Comparison of ENCODE assay signal across 7 cellular contexts in the genomic region with DNA sequence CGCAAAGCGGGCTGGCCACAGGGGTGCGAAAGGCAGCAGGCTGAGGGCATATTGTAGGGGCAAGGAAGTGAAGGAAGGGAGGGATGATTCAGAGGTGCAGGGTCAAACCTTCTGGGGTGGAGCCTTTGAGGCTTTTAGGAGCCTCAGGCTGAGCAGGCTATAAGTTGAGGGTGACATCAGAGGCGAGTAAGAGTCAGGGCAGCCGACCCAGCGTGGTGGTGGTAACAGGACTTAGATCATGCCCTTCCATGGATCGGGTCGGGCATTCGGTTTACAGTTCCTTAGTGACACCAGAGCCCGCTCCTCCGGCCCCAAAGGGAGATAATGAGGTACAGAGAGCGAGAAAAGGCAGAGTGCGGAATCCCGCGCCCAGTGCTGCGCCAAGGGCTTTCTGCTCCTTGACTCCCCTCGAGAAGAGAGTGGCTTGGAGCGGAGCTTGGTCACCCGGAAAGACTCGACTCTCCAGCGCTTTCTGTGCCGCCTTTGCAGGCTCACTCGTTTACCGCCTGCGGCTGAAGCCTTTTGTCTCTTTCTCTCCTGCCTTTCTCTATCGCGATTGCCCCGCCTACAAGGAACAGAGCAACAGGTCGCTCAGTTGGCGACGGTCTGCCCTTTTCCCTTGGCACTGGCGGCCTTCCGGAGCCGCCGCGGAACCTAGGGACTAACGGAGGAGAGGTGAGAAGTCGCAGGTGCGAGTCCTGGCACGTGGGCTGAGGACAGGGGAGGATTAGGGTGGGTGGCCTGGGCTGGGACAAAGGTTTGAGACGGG. TPM values are rescaled to one million over a fixed set of nuclear protein-coding genes. Genes with fewer than 3 reads are reported as not detected.
DNase-seq lines count a peak whose midpoint lies in the region; ATAC-seq and TF ChIP-seq lines count a peak whose summit lies in the region.

No MANE protein-coding gene starts in this region.

- peak overlapping the region; percentile 27 for H2AFZ ChIP-seq in trophoblast cell (ENCODE audit: insufficient read depth, low read length, poor library complexity)

- no peak overlapping the region for H2BK120ac ChIP-seq in trophoblast cell (ENCODE audit: insufficient read depth, low read length, poor library complexity)

- H3K4me2 ChIP-seq in trophoblast cell (ENCODE audit: low read length): peak overlapping the region; percentile 63

- H3K27me3 ChIP-seq in esophagus squamous epithelium: peaks cover 7 to 73% (median 20%) of the 10 kb centered on the region in 4 donors
- peaks cover 63% of the 10 kb centered on the region for H3K27me3 ChIP-seq in trophoblast cell (ENCODE audit: insufficient read depth, low read length)
- H3K27me3 ChIP-seq in adrenal gland: peaks cover 39% of the 10 kb centered on the region

- H3K4me1 ChIP-seq in esophagus squamous epithelium (peaks cover 31 to 49% (median 36%) of the 10 kb centered on the region in 3 donors), trophoblast cell (ENCODE audit: control insufficient read depth in 1 of 2, insufficient read depth in 2 of 2, low read length in 2 of 2) (peaks cover 25% of the 10 kb centered on the region in 2 experiments), adrenal gland (replicated peaks in 1 of 2) (peaks cover 6 to 34% of the 10 kb centered on the region in 2 donors)

- no peak overlapping the region for H2BK5ac ChIP-seq in trophoblast cell (ENCODE audit: low read depth, low read length, poor library complexity)

- intact Hi-C loops in esophagus squamous epithelium (cut with DNase I): no loop called here
- intact Hi-C loops in adrenal gland (cut with DNase I): no loop called here

- H3K9ac ChIP-seq in trophoblast cell (ENCODE audit: low read length): no peak overlapping the region

- ATAC-seq in SK-N-SH treated with all-trans-retinoic acid at 6 μM for 48 hours (peak; percentile 33), GM21381 (IDR thresholded peaks at IDR 0.05; ENCODE audit: unreplicated experiment) (no peak)

- CTCF ChIA-PET in HEK293T (lab: Yijun Ruan, JAX): no interaction called here

- TF ChIP-seq POLR2A in esophagus squamous epithelium (IDR thresholded peaks at IDR 0.05) (no peak), adrenal gland (IDR thresholded peaks at IDR 0.05) (no peak)

- H4K8ac ChIP-seq in trophoblast cell (ENCODE audit: low read depth, low read length): no peak overlapping the region

- H4K12ac ChIP-seq in trophoblast cell (ENCODE audit: low read depth, low read length): no peak overlapping the region

- no peak overlapping the region for H2AK5ac ChIP-seq in trophoblast cell (ENCODE audit: low read length)

- no peak for TF ChIP-seq CTCF in GM20000 (IDR thresholded peaks at IDR 0.05; ENCODE audit: extremely low read depth, missing control alignments)
- no peak for TF ChIP-seq CTCF in esophagus squamous epithelium (IDR thresholded peaks at IDR 0.05)
- TF ChIP-seq CTCF in adrenal gland (IDR thresholded peaks at IDR 0.05): no peak

- DNase-seq in GM20000 (ENCODE audit: low spot score) (peak; percentile 49), esophagus squamous epithelium (lab: John Stamatoyannopoulos, UW) (no peak), trophoblast cell (peak; percentile 23 to 33), HEK293T (ENCODE audit: extremely low spot score) (no peak), adrenal gland (no peak)

- POLR2A ChIA-PET in HEK293T (lab: Yijun Ruan, JAX): no interaction called here

- no peak overlapping the region for H3K14ac ChIP-seq in trophoblast cell (ENCODE audit: low read length)

- peaks cover 18% of the 10 kb centered on the region for H3K79me1 ChIP-seq in trophoblast cell (ENCODE audit: low read length)

- no peaks in the 10 kb centered on the region for H3K9me3 ChIP-seq in esophagus squamous epithelium
- H3K9me3 ChIP-seq in trophoblast cell (ENCODE audit: insufficient read depth, low read depth, low read length): peaks cover 2% of the 10 kb centered on the region
- H3K9me3 ChIP-seq in adrenal gland (replicated peaks in 1 of 3): no peaks in the 10 kb centered on the region

- H3K36me3 ChIP-seq in esophagus squamous epithelium (peaks cover 0 to 8% (median 0%) of the 10 kb centered on the region in 3 donors), trophoblast cell (ENCODE audit: control insufficient read depth in 1 of 2, insufficient read depth in 2 of 2, low read length in 2 of 2) (peaks cover 0 to under 1% of the 10 kb centered on the region in 2 experiments), adrenal gland (replicated peaks in 1 of 2) (peaks cover 0 to 4% of the 10 kb centered on the region in 2 donors)

- peaks cover 8% of the 10 kb centered on the region for H3K79me2 ChIP-seq in trophoblast cell (ENCODE audit: control insufficient read depth, insufficient read depth, low read length, poor library complexity)

- H3K4ac ChIP-seq in trophoblast cell (ENCODE audit: low read depth, low read length): no peak overlapping the region

- H3K27ac ChIP-seq in esophagus squamous epithelium: peak overlapping the region in 1 of 4 donors; percentile 15
- H3K27ac ChIP-seq in trophoblast cell (ENCODE audit: low read depth, low read length): no peak overlapping the region
- no peak overlapping the region for H3K27ac ChIP-seq in adrenal gland

- H3K18ac ChIP-seq in trophoblast cell (ENCODE audit: low read length): no peak overlapping the region

- H3K23ac ChIP-seq in trophoblast cell (ENCODE audit: low read length): no peak overlapping the region

- H3K4me3 ChIP-seq in esophagus squamous epithelium (peak overlapping the region; percentile 29 to 61 (median 50)), trophoblast cell (ENCODE audit: low read depth, low read length) (peak overlapping the region; percentile 30), adrenal gland (peak overlapping the region in 1 of 4 donors; percentile 39)

- no peak overlapping the region for H2BK12ac ChIP-seq in trophoblast cell (ENCODE audit: low read length)

- no peak overlapping the region for H4K91ac ChIP-seq in trophoblast cell (ENCODE audit: low read depth, low read length)

- WGBS in esophagus squamous epithelium, 2 donors: 1 to 3% methylated on average over 23 to 24 of the region's 41 CpGs
- no CpG with 5 or more reads among the region's 41 CpGs for WGBS in trophoblast cell (ENCODE audit: extremely low coverage, insufficient coverage, insufficient read length)
- 2 to 4% (median 4%) methylated on average over 32 to 41 of the region's 41 CpGs for WGBS in adrenal gland, 4 donors

TF ChIP-seq in SK-N-SH treated with all-trans-retinoic acid at 6 μM for 48 hours, 23 proteins besides CTCF, POLR2A, EP300 and RAD21 (continues in another document):
- TF ChIP-seq TOX (CRISPR knock-in tag; IDR thresholded peaks at IDR 0.05; ENCODE audit: borderline replicate concordance): no peak
- TF ChIP-seq POU6F1 (CRISPR knock-in tag; IDR thresholded peaks at IDR 0.05; ENCODE audit: borderline replicate concordance, low read depth): no peak
- no peak for TF ChIP-seq ZNF70 (CRISPR knock-in tag; IDR thresholded peaks at IDR 0.05)

TF ChIP-seq in HEK293T, 16 proteins besides CTCF, POLR2A, EP300 and RAD21:
- TF ChIP-seq LEF1 (IDR thresholded peaks at IDR 0.05; ENCODE audit: borderline replicate concordance): no peak
- no peak for TF ChIP-seq SUZ12 (IDR thresholded peaks at IDR 0.05)
- TF ChIP-seq, protein P1, sequence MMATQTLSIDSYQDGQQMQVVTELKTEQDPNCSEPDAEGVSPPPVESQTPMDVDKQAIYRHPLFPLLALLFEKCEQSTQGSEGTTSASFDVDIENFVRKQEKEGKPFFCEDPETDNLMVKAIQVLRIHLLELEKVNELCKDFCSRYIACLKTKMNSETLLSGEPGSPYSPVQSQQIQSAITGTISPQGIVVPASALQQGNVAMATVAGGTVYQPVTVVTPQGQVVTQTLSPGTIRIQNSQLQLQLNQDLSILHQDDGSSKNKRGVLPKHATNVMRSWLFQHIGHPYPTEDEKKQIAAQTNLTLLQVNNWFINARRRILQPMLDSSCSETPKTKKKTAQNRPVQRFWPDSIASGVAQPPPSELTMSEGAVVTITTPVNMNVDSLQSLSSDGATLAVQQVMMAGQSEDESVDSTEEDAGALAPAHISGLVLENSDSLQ (IDR thresholded peaks at IDR 0.05): no peak
- no peak for TF ChIP-seq SP1 (IDR thresholded peaks at IDR 0.05)
- TF ChIP-seq ZNF384 (IDR thresholded peaks at IDR 0.05): no peak
- TF ChIP-seq L3MBTL2 (conservative IDR thresholded peaks at IDR 0.05): no peak
- TF ChIP-seq FOXA1 (IDR thresholded peaks at IDR 0.05): no peak
- no peak for TF ChIP-seq HDGF (IDR thresholded peaks at IDR 0.05; ENCODE audit: borderline replicate concordance)
- TF ChIP-seq FOXK2 (IDR thresholded peaks at IDR 0.05): no peak
- TF ChIP-seq ELF4 (IDR thresholded peaks at IDR 0.05): no peak
- no peak for TF ChIP-seq TARDBP (IDR thresholded peaks at IDR 0.05)
- no peak for TF ChIP-seq BHLHE40 (IDR thresholded peaks at IDR 0.05; ENCODE audit: borderline replicate concordance)
- no peak for TF ChIP-seq FOXM1 (IDR thresholded peaks at IDR 0.05; ENCODE audit: borderline replicate concordance)
- TF ChIP-seq NFRKB (IDR thresholded peaks at IDR 0.05): no peak
- no peak for TF ChIP-seq CTBP1 (IDR thresholded peaks at IDR 0.05; ENCODE audit: borderline replicate concordance)
- no peak for TF ChIP-seq ARNT (IDR thresholded peaks at IDR 0.05)

RNA-seq across cellular contexts. Expression of gene LBX2, which starts 0.7 kb away (rescaled TPM):
- total RNA-seq in esophagus squamous epithelium (under 1 TPM in 2 of 4 donors, not detected in 2; 0.38 to 0.57 TPM), adrenal gland (1 to 10 TPM in 2 of 8 donors, under 1 TPM in 5, not detected in 1; 0.18 to 2.0 (median 0.84) TPM)
- 0.58 and 0.68 TPM in 2 replicates for polyA plus RNA-seq in trophoblast cell (2013)
- under 1 TPM in 2 of 3 donors, not detected in 1; 0.40 to 0.72 TPM for polyA plus RNA-seq in adrenal gland

RNA-seq across cellular contexts. Expression of gene PCGF1, which starts 8.8 kb away (rescaled TPM):
- 10 to 100 TPM in 3 of 4 donors, 1 to 10 TPM in 1; 4.4 to 16.2 (median 14.7) TPM for total RNA-seq in esophagus squamous epithelium
- 11.2 and 11.5 TPM in 2 replicates for polyA plus RNA-seq in trophoblast cell (2013)
- total RNA-seq in adrenal gland: 10 to 100 TPM; 15.4 to 38.9 (median 20.6) TPM
- 10 to 100 TPM; 35.4 to 38.3 (median 37.2) TPM for polyA plus RNA-seq in adrenal gland

RNA-seq across cellular contexts. Expression of gene TLX2, which starts 15.6 kb away (rescaled TPM):
- total RNA-seq in esophagus squamous epithelium (not detected), adrenal gland (1 to 10 TPM in 3 of 8 donors, under 1 TPM in 1, not detected in 4; 0.46 to 3.9 (median 3.7) TPM)
- polyA plus RNA-seq in trophoblast cell (2013): not detected in 2 replicates
- 10 to 100 TPM in 1 of 3 donors, 1 to 10 TPM in 1, under 1 TPM in 1; 0.75 to 22.8 (median 3.2) TPM for polyA plus RNA-seq in adrenal gland

RNA-seq across cellular contexts. Expression of gene TTC31, which starts 15.8 kb away (rescaled TPM):
- total RNA-seq in esophagus squamous epithelium (10 to 100 TPM; 11.2 to 27.7 (median 17.5) TPM), adrenal gland (10 to 100 TPM; 12.6 to 38.6 (median 21.5) TPM)
- polyA plus RNA-seq in trophoblast cell (2013): 11.1 and 11.2 TPM in 2 replicates
- polyA plus RNA-seq in adrenal gland: 10 to 100 TPM; 11.1 to 35.3 (median 21.7) TPM

RNA-seq across cellular contexts. Expression of gene CCDC142, which starts 15.9 kb away (rescaled TPM):
- total RNA-seq in esophagus squamous epithelium: 10 to 100 TPM in 2 of 4 donors, 1 to 10 TPM in 2; 6.5 to 24.6 (median 14.5) TPM
- 6.1 and 6.2 TPM in 2 replicates for polyA plus RNA-seq in trophoblast cell (2013)
- 10 to 100 TPM in 6 of 8 donors, 1 to 10 TPM in 2; 7.4 to 46.0 (median 13.3) TPM for total RNA-seq in adrenal gland
- polyA plus RNA-seq in adrenal gland: 10 to 100 TPM in 1 of 3 donors, 1 to 10 TPM in 2; 3.2 to 17.5 (median 4.6) TPM

Comparison
In these comparisons a context has a peak if more than half of its experiments do, and no peak if none do; other contexts are left out.
1. DNase-seq: peak in GM20000 (single experiment) and trophoblast cell (2 of 2); none in esophagus squamous epithelium (single experiment), HEK293T (single experiment) and adrenal gland (0 of 7).